In the genomic region with DNA sequence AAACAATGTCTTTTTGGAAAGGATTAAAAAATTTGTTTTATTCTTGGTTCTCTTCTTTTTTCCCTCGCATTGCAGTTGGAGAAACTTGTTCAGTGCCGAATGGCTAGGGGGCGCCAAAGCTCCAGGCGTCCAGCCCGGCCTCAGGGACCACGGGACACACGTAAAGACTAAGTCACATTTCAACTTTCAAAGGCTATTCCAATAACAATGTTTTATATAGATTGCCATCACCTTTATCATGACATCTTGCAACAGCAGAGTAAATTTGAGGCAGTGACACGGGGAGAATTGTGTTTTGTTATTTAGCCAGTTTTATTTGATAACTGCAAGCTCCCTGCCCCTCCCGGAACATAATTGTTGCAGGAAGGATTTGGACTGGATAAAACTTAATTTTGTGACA, we compare ENCODE assay signal across 1 cellular context.
TF ChIP-seq lines count a peak whose summit lies in the region.

No MANE protein-coding gene starts in this region.

TF ChIP-seq in K562, 482 proteins besides CTCF, POLR2A, EP300 and RAD21 (continued from another document):
- no peak for TF ChIP-seq ZNF232 (CRISPR knock-in tag; IDR thresholded peaks at IDR 0.05)
- no peak for TF ChIP-seq SMARCC2 (IDR thresholded peaks at IDR 0.05; ENCODE audit: low read depth)
- TF ChIP-seq PTRF (tag; IDR thresholded peaks at IDR 0.05): no peak
- TF ChIP-seq ILK (tag; IDR thresholded peaks at IDR 0.05; ENCODE audit: borderline replicate concordance, low read depth): no peak
- TF ChIP-seq, protein P1, sequence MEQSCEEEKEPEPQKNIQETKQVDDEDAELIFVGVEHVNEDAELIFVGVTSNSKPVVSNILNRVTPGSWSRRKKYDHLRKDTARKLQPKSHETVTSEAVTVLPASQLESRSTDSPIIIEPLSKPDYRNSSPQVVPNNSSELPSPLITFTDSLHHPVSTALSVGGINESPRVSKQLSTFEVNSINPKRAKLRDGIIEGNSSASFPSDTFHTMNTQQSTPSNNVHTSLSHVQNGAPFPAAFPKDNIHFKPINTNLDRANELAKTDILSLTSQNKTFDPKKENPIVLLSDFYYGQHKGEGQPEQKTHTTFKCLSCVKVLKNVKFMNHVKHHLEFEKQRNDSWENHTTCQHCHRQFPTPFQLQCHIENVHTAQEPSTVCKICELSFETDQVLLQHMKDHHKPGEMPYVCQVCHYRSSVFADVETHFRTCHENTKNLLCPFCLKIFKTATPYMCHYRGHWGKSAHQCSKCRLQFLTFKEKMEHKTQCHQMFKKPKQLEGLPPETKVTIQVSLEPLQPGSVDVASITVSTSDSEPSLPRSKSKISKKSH (CRISPR knock-in tag; IDR thresholded peaks at IDR 0.05): no peak
- TF ChIP-seq, protein P2, sequence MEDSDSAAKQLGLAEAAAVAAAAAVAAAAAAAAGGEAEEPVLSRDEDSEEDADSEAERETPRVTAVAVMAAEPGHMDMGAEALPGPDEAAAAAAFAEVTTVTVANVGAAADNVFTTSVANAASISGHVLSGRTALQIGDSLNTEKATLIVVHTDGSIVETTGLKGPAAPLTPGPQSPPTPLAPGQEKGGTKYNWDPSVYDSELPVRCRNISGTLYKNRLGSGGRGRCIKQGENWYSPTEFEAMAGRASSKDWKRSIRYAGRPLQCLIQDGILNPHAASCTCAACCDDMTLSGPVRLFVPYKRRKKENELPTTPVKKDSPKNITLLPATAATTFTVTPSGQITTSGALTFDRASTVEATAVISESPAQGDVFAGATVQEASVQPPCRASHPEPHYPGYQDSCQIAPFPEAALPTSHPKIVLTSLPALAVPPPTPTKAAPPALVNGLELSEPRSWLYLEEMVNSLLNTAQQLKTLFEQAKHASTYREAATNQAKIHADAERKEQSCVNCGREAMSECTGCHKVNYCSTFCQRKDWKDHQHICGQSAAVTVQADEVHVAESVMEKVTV (CRISPR knock-in tag; IDR thresholded peaks at IDR 0.05): peak; percentile 69
- TF ChIP-seq HNRNPLL (IDR thresholded peaks at IDR 0.05; ENCODE audit: low read depth, low read length, poor library complexity, severe bottlenecking): no peak
- no peak for TF ChIP-seq CBX2 (IDR thresholded peaks at IDR 0.05; ENCODE audit: insufficient read depth, low read length, poor library complexity, severe bottlenecking)
- TF ChIP-seq MYNN (IDR thresholded peaks at IDR 0.05): no peak
- no peak for TF ChIP-seq MYNN (CRISPR knock-in tag; IDR thresholded peaks at IDR 0.05)
- no peak for TF ChIP-seq BRD9 (IDR thresholded peaks at IDR 0.05; ENCODE audit: low read depth, partially characterized antibody)
- no peak for TF ChIP-seq STAT5A (IDR thresholded peaks at IDR 0.05; ENCODE audit: borderline replicate concordance, low read length)
